Comparison of ENCODE assay signal across 23 cellular contexts in the genomic region with DNA sequence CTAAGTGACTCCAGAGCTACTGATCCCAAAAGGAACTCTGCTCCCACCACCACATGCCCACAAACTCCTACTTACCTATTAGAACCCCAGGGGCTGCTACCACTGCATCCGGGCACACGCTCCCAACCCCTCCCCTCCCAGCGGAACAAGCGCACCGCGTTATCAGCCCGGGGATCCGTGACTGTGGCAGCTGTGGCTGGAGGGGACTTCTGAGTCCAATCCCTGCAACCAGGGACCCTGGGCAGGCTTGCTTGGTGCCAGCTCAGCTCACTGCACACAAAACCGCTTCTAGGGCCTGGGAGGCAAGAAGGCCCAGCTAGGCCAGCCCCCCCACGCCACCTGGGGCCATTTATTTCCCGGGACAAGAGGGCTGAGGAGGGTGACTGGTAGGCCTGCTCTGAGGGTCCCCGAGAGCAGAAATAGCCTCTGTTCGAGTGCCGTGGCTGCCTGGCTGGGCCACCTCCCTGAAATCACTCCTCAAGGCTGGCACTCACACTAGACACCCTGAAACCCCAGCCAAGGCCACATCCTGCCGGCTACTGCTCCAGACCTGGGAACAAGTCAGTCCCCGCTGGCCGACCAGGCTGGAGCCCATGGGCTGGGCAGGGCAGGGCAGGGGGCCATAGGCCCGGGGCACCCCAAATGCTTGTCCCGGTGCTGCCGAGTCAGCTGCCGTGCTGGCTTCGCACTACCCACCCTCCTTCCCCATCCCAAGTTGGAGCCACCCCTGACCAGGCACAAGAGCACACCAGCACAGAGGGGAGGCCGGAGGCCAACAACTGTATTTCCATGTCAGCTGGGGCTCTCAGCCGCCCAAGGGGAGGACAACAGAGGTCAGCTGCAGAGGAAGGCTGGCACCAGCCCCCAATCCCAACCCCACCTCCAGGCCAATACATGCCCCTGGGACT. TPM values are rescaled to one million over a fixed set of nuclear protein-coding genes. Genes with fewer than 3 reads are reported as not detected.
DNase-seq lines count a peak whose midpoint lies in the region; TF ChIP-seq lines count a peak whose summit lies in the region.
"Had no signal": no experiment of that assay in that cellular context is flagged by ENCODE, and none has a peak within 500 bp of the region (broad histone marks: within the 10 kb centered on the region; RNA-seq: fewer than 3 reads in every experiment).

No MANE protein-coding gene starts in this region.

- BruUV-seq in Caco-2 (replicated peaks; lab: Mats Ljungman, UMichigan): no TSS peak

- no peak overlapping the region for H3K4me3 Mint-ChIP-seq in activated CD4-positive, alpha-beta T cell treated with anti-CD3 and anti-CD28 coated beads, Interleukin-2, amount 10 ng/mL, durations not matched to agents 7 days and 5 days
- no peak overlapping the region for H3K4me3 Mint-ChIP-seq in Caco-2 (ENCODE audit: unreplicated experiment)
- no peak overlapping the region for H3K4me3 Mint-ChIP-seq in nephron progenitor cell

- H3K27ac ChIP-seq in RWPE1: peak overlapping the region; percentile 88
- peak overlapping the region; percentile 85 for H3K27ac ChIP-seq in left ventricle myocardium inferior (replicated peaks)
- H3K27ac ChIP-seq: colonic mucosa had no signal

- H3K9me3 ChIP-seq in BE2C: no peaks in the 10 kb centered on the region
- no peaks in the 10 kb centered on the region for H3K9me3 ChIP-seq in left ventricle myocardium inferior (replicated peaks)
- no peaks in the 10 kb centered on the region for H3K9me3 ChIP-seq in Caco-2
- H3K9me3 ChIP-seq: colonic mucosa, upper lobe of left lung had no signal

- POLR2A ChIA-PET in RWPE1 (lab: Yijun Ruan, JAX; ENCODE audit: low non-redundant PET): interaction anchor here (0.5 kb wide), 1 partner anchor 121 kb away, joined by 3 read pairs; no protein-coding TSS in a partner anchor
- POLR2A ChIA-PET in activated CD4-positive, alpha-beta T cell treated with anti-CD3 and anti-CD28 coated beads, Interleukin-2, amount 10 ng/mL, durations not matched to agents 7 days and 5 days (lab: Charles Lee): no interaction called here
- POLR2A ChIA-PET in Caco-2 (lab: Charles Lee): no interaction called here

- H3K36me3 Mint-ChIP-seq in activated CD4-positive, alpha-beta T cell treated with anti-CD3 and anti-CD28 coated beads, Interleukin-2, amount 10 ng/mL, durations not matched to agents 7 days and 5 days (ENCODE audit: low read depth): peaks cover 25% of the 10 kb centered on the region
- H3K36me3 Mint-ChIP-seq in Caco-2 (ENCODE audit: insufficient read depth, unreplicated experiment) (peaks cover 45% of the 10 kb centered on the region), nephron progenitor cell (ENCODE audit: low read depth) (no peaks in the 10 kb centered on the region)

- CTCF ChIA-PET in RWPE1 (lab: Yijun Ruan, JAX): interaction anchor here (0.7 to 1.2 kb wide), 2 partner anchors 58 to 123 kb away, joined by 3 to 5 read pairs; no protein-coding TSS in a partner anchor
- CTCF ChIA-PET in activated CD4-positive, alpha-beta T cell treated with anti-CD3 and anti-CD28 coated beads, Interleukin-2, amount 10 ng/mL, durations not matched to agents 7 days and 5 days (lab: Charles Lee): interaction anchor here (0.5 to 1.2 kb wide), 2 partner anchors 12 to 1080 kb away, joined by 3 to 8 read pairs; no protein-coding TSS in a partner anchor
- CTCF ChIA-PET in Caco-2 (lab: Charles Lee): no interaction called here

- H3K9me3 Mint-ChIP-seq in activated CD4-positive, alpha-beta T cell treated with anti-CD3 and anti-CD28 coated beads, Interleukin-2, amount 10 ng/mL, durations not matched to agents 7 days and 5 days: no peaks in the 10 kb centered on the region
- no peaks in the 10 kb centered on the region for H3K9me3 Mint-ChIP-seq in Caco-2 (ENCODE audit: unreplicated experiment)
- no peaks in the 10 kb centered on the region for H3K9me3 Mint-ChIP-seq in nephron progenitor cell
- H3K9me3 Mint-ChIP-seq: CD4-positive, alpha-beta T cell had no signal

- peaks cover 21% of the 10 kb centered on the region for H3K27me3 Mint-ChIP-seq in activated CD4-positive, alpha-beta T cell treated with anti-CD3 and anti-CD28 coated beads, Interleukin-2, amount 10 ng/mL, durations not matched to agents 7 days and 5 days
- H3K27me3 Mint-ChIP-seq in Caco-2 (ENCODE audit: insufficient read depth, unreplicated experiment) (peaks cover 11% of the 10 kb centered on the region), nephron progenitor cell (ENCODE audit: low read depth, poor library complexity) (peaks cover 35% of the 10 kb centered on the region)

- H3K27ac Mint-ChIP-seq in activated CD4-positive, alpha-beta T cell treated with anti-CD3 and anti-CD28 coated beads, Interleukin-2, amount 10 ng/mL, durations not matched to agents 7 days and 5 days: no peak overlapping the region
- no peak overlapping the region for H3K27ac Mint-ChIP-seq in Caco-2 (ENCODE audit: unreplicated experiment)
- H3K27ac Mint-ChIP-seq in nephron progenitor cell: no peak overlapping the region
- H3K27ac Mint-ChIP-seq: CD4-positive, alpha-beta T cell; progenitor cell of endocrine pancreas had no signal

- H3K4me3 ChIP-seq in BE2C (ENCODE audit: low read depth, low read length) (no peak overlapping the region), left ventricle myocardium inferior (no peak overlapping the region), Caco-2 (ENCODE audit: low read depth, low read length) (no peak overlapping the region)
- H3K4me3 ChIP-seq: colonic mucosa, upper lobe of left lung had no signal

- no peak for TF ChIP-seq CTCF in BE2C (IDR thresholded peaks at IDR 0.05; ENCODE audit: low read depth, low read length)
- TF ChIP-seq CTCF in RWPE1 (conservative IDR thresholded peaks at IDR 0.05; ENCODE audit: low read depth): no peak
- TF ChIP-seq CTCF in left ventricle myocardium inferior (IDR thresholded peaks at IDR 0.05; ENCODE audit: borderline replicate concordance): no peak
- TF ChIP-seq CTCF in Caco-2 (IDR thresholded peaks at IDR 0.05; ENCODE audit: insufficient read depth in 1 of 2, low read depth in 1 of 2, low read length in 1 of 2, severe bottlenecking in 1 of 2, unreplicated experiment in 1 of 2): no peak
- no peak for TF ChIP-seq CTCF in nephron progenitor cell (IDR thresholded peaks at IDR 0.05)

- H3K4me1 ChIP-seq in BE2C: peaks cover 7% of the 10 kb centered on the region; the same call in 1 of the 2 replicates
- H3K4me1 ChIP-seq in left ventricle myocardium inferior: peaks cover 94% of the 10 kb centered on the region
- H3K4me1 ChIP-seq in Caco-2: 0 out of 2 replicates have a peak, but pooled peaks cover 6% of the 10 kb centered on the region
- H3K4me1 ChIP-seq: colonic mucosa had no signal

- H3K27me3 ChIP-seq in BE2C (peaks cover 22% of the 10 kb centered on the region), left ventricle myocardium inferior (ENCODE audit: low read depth) (peaks cover 21% of the 10 kb centered on the region), Caco-2 (replicated peaks; ENCODE audit: control insufficient read depth, insufficient read depth, low read length) (no peaks in the 10 kb centered on the region)

- DNase-seq in BE2C (peak; percentile 60), RWPE1 (ENCODE audit: low spot score) (no peak), left ventricle myocardium inferior (no peak), posterior vena cava (ENCODE audit: low spot score) (peak; percentile 79), Caco-2 (no peak), NCI-H2081 treated with DMSO at 0.1 percent for 48 hours (lab: John Stamatoyannopoulos, UW) (no peak), nephron progenitor cell (no peak)
- DNase-seq in activated CD4-positive, alpha-beta T cell treated with anti-CD3 and anti-CD28 coated beads, Interleukin-2, amount 10 ng/mL, durations not matched to agents 7 days and 5 days: no peak
- DNase-seq: ACHN; activated gamma-delta T cell treated with Interleukin-2 at 50 U/mL for 16 hours; CD4-positive, alpha-beta T cell; colonic mucosa; DMS79 treated with DMSO at 0.1 percent for 48 hours; foreskin fibroblast; Karpas-422; NCI-H1417 treated with DMSO at 0.1 percent for 48 hours; NK-92 treated with Interleukin-12 subunit alpha and Interleukin-12 subunit beta, amount 100 ng/mL, for 24 hours; RPMI8226; stimulated activated naive CD4-positive, alpha-beta T cell treated with Interleukin-2 at 50 U/mL for 16 hours had no signal

- intact Hi-C loops in left ventricle myocardium inferior (cut with micrococcal nuclease) (no loop called here), posterior vena cava (cut with DNase I) (no loop called here), Caco-2 (cut with micrococcal nuclease; ENCODE audit: unreplicated experiment) (no loop called here)

- peaks cover 47% of the 10 kb centered on the region for H3K4me1 Mint-ChIP-seq in activated CD4-positive, alpha-beta T cell treated with anti-CD3 and anti-CD28 coated beads, Interleukin-2, amount 10 ng/mL, durations not matched to agents 7 days and 5 days
- H3K4me1 Mint-ChIP-seq in Caco-2 (ENCODE audit: low read depth, unreplicated experiment) (no peaks in the 10 kb centered on the region), nephron progenitor cell (peaks cover 29% of the 10 kb centered on the region)

- H3K36me3 ChIP-seq in BE2C (no peaks in the 10 kb centered on the region), left ventricle myocardium inferior (peaks cover 42% of the 10 kb centered on the region), Caco-2 (ENCODE audit: control insufficient read depth, insufficient read depth, low read length) (peaks cover 1% of the 10 kb centered on the region)

RNA-seq across cellular contexts. Expression of gene IFITM10, which starts 1.9 kb away (rescaled TPM):
- not detected for polyA plus RNA-seq in BE2C (2012; ENCODE audit: insufficient read depth, insufficient read length, low read depth)
- total RNA-seq in left ventricle myocardium inferior: 0.58 TPM
- total RNA-seq in posterior vena cava: 1 to 10 TPM; 1.4 to 2.4 TPM
- 1 to 10 TPM in 1 of 2 experiments, under 1 TPM in 1; 0.96 to 1.3 TPM for total RNA-seq in activated CD4-positive, alpha-beta T cell treated with anti-CD3 and anti-CD28 coated beads, Interleukin-2, amount 10 ng/mL, durations not matched to agents 7 days and 5 days
- total RNA-seq in Caco-2 (2022): 1.3 and 2.7 TPM in 2 replicates

RNA-seq across cellular contexts. Expression of gene CTSD, which starts 11.5 kb away (rescaled TPM):
- 193 TPM for polyA plus RNA-seq in BE2C (2012; ENCODE audit: insufficient read depth, insufficient read length, low read depth)
- total RNA-seq in left ventricle myocardium inferior: 831 TPM
- total RNA-seq in posterior vena cava: 100 to 1,000 TPM; 351 to 519 TPM
- 100 to 1,000 TPM; 140 to 154 TPM for total RNA-seq in activated CD4-positive, alpha-beta T cell treated with anti-CD3 and anti-CD28 coated beads, Interleukin-2, amount 10 ng/mL, durations not matched to agents 7 days and 5 days
- total RNA-seq in Caco-2 (2022): 328 and 335 TPM in 2 replicates

RNA-seq across cellular contexts. Expression of gene KRTAP5-6, which starts 55.3 kb away (rescaled TPM):
- not detected for polyA plus RNA-seq in BE2C (2012; ENCODE audit: insufficient read depth, insufficient read length, low read depth)
- total RNA-seq in left ventricle myocardium inferior (not detected), posterior vena cava (not detected), Caco-2 (2022) (not detected in 2 replicates)
- total RNA-seq in activated CD4-positive, alpha-beta T cell treated with anti-CD3 and anti-CD28 coated beads, Interleukin-2, amount 10 ng/mL, durations not matched to agents 7 days and 5 days: not detected
- total RNA-seq: CD4-positive, alpha-beta T cell; colonic mucosa; endothelial cell of umbilical vein; H4; progenitor cell of endocrine pancreas; upper lobe of left lung had no signal
- polyA plus RNA-seq: endothelial cell of umbilical vein had no signal

Comparison
In these comparisons a context has a peak if more than half of its experiments do, and no peak if none do; other contexts are left out.
1. DNase-seq: peak in BE2C (single experiment) and posterior vena cava (single experiment); none in RWPE1 (single experiment), left ventricle myocardium inferior (single experiment), activated CD4-positive, alpha-beta T cell treated with anti-CD3 and anti-CD28 coated beads, Interleukin-2, amount 10 ng/mL, durations not matched to agents 7 days and 5 days (single experiment), Caco-2 (0 of 2), NCI-H2081 treated with DMSO at 0.1 percent for 48 hours (single experiment) and nephron progenitor cell (single experiment).